In genomic region chr1:66058558-66058957, GRCh38 we compare ENCODE assay signal across 35 cellular contexts.
"Had no signal": no experiment of that assay in that cellular context is flagged by ENCODE, and none has a peak within 500 bp of the region (broad histone marks: within the 10 kb centered on the region; RNA-seq: fewer than 3 reads in every experiment).

No MANE protein-coding gene starts in this region.

- H3K36me3 ChIP-seq: MG63 had no signal

- H3K9me3 ChIP-seq: MG63 had no signal

- H3K27me3 ChIP-seq: MG63 had no signal

- H3K4me3 ChIP-seq: MG63 had no signal

- DNase-seq: Karpas-422, Kasumi-1, MG63, MM.1S, MV-4-11, NCI-H1048, NCI-H1092, NCI-H1092 treated with DMSO at 0.1 percent for 48 hours, NCI-H1105, NCI-H1105 treated with DMSO at 0.1 percent for 48 hours, NCI-H1417, NCI-H1436, NCI-H1436 treated with DMSO at 0.1 percent for 48 hours, NCI-H146, NCI-H1694, NCI-H1694 treated with DMSO at 0.1 percent for 48 hours, NCI-H187, NCI-H187 treated with DMSO at 0.1 percent for 48 hours, NCI-H2029, NCI-H2029 treated with DMSO at 0.1 percent for 48 hours, NCI-H2081, NCI-H2081 treated with DMSO at 0.1 percent for 48 hours, NCI-H2107, NCI-H2171, NCI-H2171 treated with DMSO at 0.1 percent for 48 hours, NCI-H2227 treated with DMSO at 0.1 percent for 48 hours, NCI-H226, NCI-H345, NCI-H446, NCI-H446 treated with DMSO at 0.1 percent for 48 hours, NCI-H510A, NCI-H510A treated with DMSO at 0.1 percent for 48 hours, NCI-H524, NCI-H524 treated with DMSO at 0.1 percent for 48 hours had no signal

- H3K27ac ChIP-seq: KMS-11 had no signal
